Comparison of ENCODE assay signal across 25 cellular contexts in genomic region chr19:23055501-23055900, GRCh38. TPM values are rescaled to one million over a fixed set of nuclear protein-coding genes. Genes with fewer than 3 reads are reported as not detected.
"Had no signal": no experiment of that assay in that cellular context is flagged by ENCODE, and none has a peak within 500 bp of the region (broad histone marks: within the 10 kb centered on the region; RNA-seq: fewer than 3 reads in every experiment).

No MANE protein-coding gene starts in this region.

- H3K27ac ChIP-seq: colonic mucosa, coronary artery, dorsolateral prefrontal cortex, epithelial cell of prostate, esophagus muscularis mucosa, esophagus squamous epithelium, foreskin keratinocyte, gastrocnemius medialis, gastroesophageal sphincter, heart left ventricle, heart right ventricle had no signal

- H3K9me3 ChIP-seq: colonic mucosa, esophagus muscularis mucosa, gastrocnemius medialis, gastroesophageal sphincter had no signal

- H3K36me3 ChIP-seq: colonic mucosa, esophagus muscularis mucosa, esophagus squamous epithelium, gastrocnemius medialis, gastroesophageal sphincter, heart left ventricle, heart right ventricle had no signal

- H3K4me3 ChIP-seq: colonic mucosa, coronary artery, dorsolateral prefrontal cortex, esophagus muscularis mucosa, esophagus squamous epithelium, gastrocnemius medialis, gastroesophageal sphincter, heart left ventricle, heart right ventricle had no signal

- DNase-seq: colonic mucosa; cortex of kidney; dermis blood vessel endothelial cell; dorsolateral prefrontal cortex; effector CD4-positive, alpha-beta T cell; effector CD8-positive, alpha-beta T cell; effector memory CD4-positive, alpha-beta T cell; effector memory CD8-positive, alpha-beta T cell; endodermal cell; erythroblast; esophagus squamous epithelium; foreskin fibroblast; foreskin keratinocyte; foreskin melanocyte; gastrocnemius medialis; glutamatergic neuron; head of caudate nucleus; heart left ventricle; heart right ventricle had no signal

- H3K27me3 ChIP-seq: colonic mucosa, dorsolateral prefrontal cortex, esophagus muscularis mucosa, esophagus squamous epithelium, foreskin keratinocyte, gastrocnemius medialis, gastroesophageal sphincter, heart left ventricle, heart right ventricle had no signal

- H3K4me1 ChIP-seq: colonic mucosa, esophagus muscularis mucosa, esophagus squamous epithelium, foreskin keratinocyte, gastrocnemius medialis, gastroesophageal sphincter, heart left ventricle, heart right ventricle had no signal

RNA-seq across cellular contexts. Expression of gene ZNF728, which starts 52.5 kb away (rescaled TPM):
- polyA plus RNA-seq: endothelial cell of umbilical vein, fibroblast of lung, foreskin keratinocyte had no signal
